Comparison of ENCODE assay signal across 29 cellular contexts in genomic region chr2:126042089-126042488, GRCh38.
"Had no signal": no experiment of that assay in that cellular context is flagged by ENCODE, and none has a peak within 500 bp of the region (broad histone marks: within the 10 kb centered on the region; RNA-seq: fewer than 3 reads in every experiment).

No MANE protein-coding gene starts in this region.

- H3K4me2 ChIP-seq: smooth muscle cell had no signal

- H3K4me1 ChIP-seq: pancreas, psoas muscle, thyroid gland, tibial nerve, upper lobe of left lung, vagina had no signal

- H3K36me3 ChIP-seq: neutrophil, pancreas, spleen, thoracic aorta, thyroid gland, tibial nerve, upper lobe of left lung, vagina had no signal

- FAIRE-seq: pancreas, urothelium cell line had no signal

- H3K27me3 ChIP-seq: neutrophil, pancreas, spleen, thyroid gland, tibial nerve, upper lobe of left lung, vagina had no signal

- H3K9me3 ChIP-seq: neutrophil, pancreas, psoas muscle, spleen, thoracic aorta, thyroid gland, tibial nerve, upper lobe of left lung, vagina had no signal

- H3K4me3 ChIP-seq: pancreas, psoas muscle, skin epidermis, smooth muscle cell, spleen, thoracic aorta, thyroid gland, tibial nerve, upper lobe of left lung, vagina had no signal

- H3K27ac ChIP-seq: neutrophil, pancreas, psoas muscle, skin epidermis, spleen, thoracic aorta, thyroid gland, tibial nerve, upper lobe of left lung, vagina had no signal

- DNase-seq: naive thymus-derived CD8-positive, alpha-beta T cell; nephron progenitor cell; nucleus accumbens; pancreas; posterior cingulate gyrus; psoas muscle; right cardiac atrium; spleen; stimulated activated CD4-positive, alpha-beta T cell treated with anti-CD3 and anti-CD28 coated beads, Interleukin-12 subunit alpha, Interleukin-12 subunit beta, amount 100 ng/mL, for 4 hours; stimulated activated CD4-positive, alpha-beta T cell treated with anti-CD3 and anti-CD28 coated beads, Interleukin-1b, Interleukin-23, amount 100 ng/mL, for 48 hours; stimulated activated CD4-positive, alpha-beta T cell treated with anti-CD3 and anti-CD28 coated beads, Interleukin-4, amount 100 ng/mL, for 1 hour; stimulated activated CD4-positive, alpha-beta T cell treated with anti-CD3 and anti-CD28 coated beads, Interleukin-4, amount 100 ng/mL, for 4 hours; stimulated activated CD8-positive, alpha-beta memory T cell treated with anti-CD3 and anti-CD28 coated beads, Interleukin-4, amount 100 ng/mL, for 48 hours; stimulated activated naive CD4-positive, alpha-beta T cell; stimulated activated naive CD8-positive, alpha-beta T cell treated with anti-CD3 and anti-CD28 coated beads, Interleukin-15, amount 100 ng/mL, for 72 hours; stimulated activated naive CD8-positive, alpha-beta T cell treated with anti-CD3 and anti-CD28 coated beads, Interleukin-15, Interleukin-2, amounts not matched to agents 100 U/mL and 50 U/mL, for 24 hours; thyroid gland; trophoblast cell; upper lobe of left lung had no signal

- ATAC-seq: naive thymus-derived CD8-positive, alpha-beta T cell; natural killer cell treated with Interleukin-12 subunit alpha and Interleukin-12 subunit beta and Interleukin-15 and Interleukin-18, amount 100 ng/mL, for 72 hours; pancreas; psoas muscle; right cardiac atrium; sciatic nerve; stimulated activated memory B cell treated with anti-CD40 and anti-IgM and Interleukin-4, amounts not matched to agents 10 μg/mL and 1 μg/mL and 100 μg/mL, for 72 hours; stimulated activated naive CD8-positive, alpha-beta T cell treated with anti-CD3 and anti-CD28 coated beads, Interleukin-15, amount 100 ng/mL, for 72 hours; stimulated activated naive CD8-positive, alpha-beta T cell treated with anti-CD3 and anti-CD28 coated beads, Interleukin-15, Interleukin-2, amounts not matched to agents 100 U/mL and 50 U/mL, for 24 hours had no signal
